Comparison of ENCODE assay signal across 21 cellular contexts in genomic region chr7:51011710-51012350, GRCh38.
"Had no signal": no experiment of that assay in that cellular context is flagged by ENCODE, and none has a peak within 500 bp of the region (broad histone marks: within the 10 kb centered on the region; RNA-seq: fewer than 3 reads in every experiment).

No MANE protein-coding gene starts in this region.

- H3K4me1 Mint-ChIP-seq: activated naive CD4-positive, alpha-beta T cell treated with anti-CD3 and anti-CD28 coated beads, Interleukin-2, amount 50 U/mL, for 24 hours; brain; naive thymus-derived CD4-positive, alpha-beta T cell; WTC11 had no signal

- H3K27ac ChIP-seq: esophagus squamous epithelium, gastroesophageal sphincter, spleen, testis had no signal

- DNase-seq: activated CD4-positive, alpha-beta T cell treated with anti-CD3 and anti-CD28 coated beads, Interleukin-2, amount 50 U/mL, for 48 hours; activated gamma-delta T cell treated with Interleukin-2 at 50 U/mL for 16 hours; anterior cingulate cortex; central memory CD4-positive, alpha-beta T cell; esophagus squamous epithelium; hypothalamus; left colon; naive thymus-derived CD4-positive, alpha-beta T cell; occipital lobe; retina; spleen; stimulated activated CD4-positive, alpha-beta T cell treated with anti-CD3 and anti-CD28 coated beads, Interleukin-4, amount 100 ng/mL, for 1 hour; stimulated activated naive CD4-positive, alpha-beta T cell; T-helper 9 cell; testis had no signal

- H3K36me3 Mint-ChIP-seq: activated naive CD4-positive, alpha-beta T cell treated with anti-CD3 and anti-CD28 coated beads, Interleukin-2, amount 50 U/mL, for 24 hours; brain; naive thymus-derived CD4-positive, alpha-beta T cell; type B pancreatic cell; WTC11 had no signal

- H3K9me3 ChIP-seq: esophagus squamous epithelium, gastroesophageal sphincter, spleen, testis had no signal

- H3K27me3 Mint-ChIP-seq: activated naive CD4-positive, alpha-beta T cell treated with anti-CD3 and anti-CD28 coated beads, Interleukin-2, amount 50 U/mL, for 24 hours had no signal

- H3K36me3 ChIP-seq: esophagus squamous epithelium, spleen had no signal

- H3K27me3 ChIP-seq: esophagus squamous epithelium, gastroesophageal sphincter, spleen, testis had no signal

- H3K9me3 Mint-ChIP-seq: activated naive CD4-positive, alpha-beta T cell treated with anti-CD3 and anti-CD28 coated beads, Interleukin-2, amount 50 U/mL, for 24 hours; brain; naive thymus-derived CD4-positive, alpha-beta T cell; neural crest cell; type B pancreatic cell; WTC11 had no signal

- H3K4me3 ChIP-seq: esophagus squamous epithelium, gastroesophageal sphincter, spleen, testis had no signal

- H3K4me1 ChIP-seq: esophagus squamous epithelium, spleen, testis had no signal

- H3K27ac Mint-ChIP-seq: activated naive CD4-positive, alpha-beta T cell treated with anti-CD3 and anti-CD28 coated beads, Interleukin-2, amount 50 U/mL, for 24 hours; brain; naive thymus-derived CD4-positive, alpha-beta T cell; type B pancreatic cell; WTC11 had no signal

- H3K4me3 Mint-ChIP-seq: activated naive CD4-positive, alpha-beta T cell treated with anti-CD3 and anti-CD28 coated beads, Interleukin-2, amount 50 U/mL, for 24 hours; brain; naive thymus-derived CD4-positive, alpha-beta T cell; neural crest cell; type B pancreatic cell; WTC11 had no signal
